8 cellular contexts compared by ENCODE assay signal in genomic region chr5:132867046-132867451, GRCh38. TPM values are rescaled to one million over a fixed set of nuclear protein-coding genes. Genes with fewer than 3 reads are reported as not detected.
DNase-seq lines count a peak whose midpoint lies in the region; ATAC-seq and TF ChIP-seq lines count a peak whose summit lies in the region.

No MANE protein-coding gene starts in this region.

- no peaks in the 10 kb centered on the region for H4K20me1 ChIP-seq in OCI-LY3 (ENCODE audit: insufficient read depth, low read length)

- no peaks in the 10 kb centered on the region for H3K9me3 ChIP-seq in OCI-LY3 (ENCODE audit: insufficient read depth, low read length)

- peaks cover 14% of the 10 kb centered on the region for H3K36me3 Mint-ChIP-seq in activated T-cell treated with anti-CD3 and anti-CD28 coated beads, Interleukin-2, amount 50 U/mL, for 4 hours (ENCODE audit: insufficient read depth)
- H3K36me3 Mint-ChIP-seq in progenitor cell of endocrine pancreas (ENCODE audit: insufficient read depth) = peaks cover 11% of the 10 kb centered on the region

- peak overlapping the region; percentile 100 for H3K27ac Mint-ChIP-seq in progenitor cell of endocrine pancreas

- 0 out of 2 replicates have a peak overlapping the region, but pooled peaks have one; percentile 45 for H2AFZ ChIP-seq in OCI-LY3 (ENCODE audit: low read depth, low read length)

- H3K9me3 Mint-ChIP-seq in activated T-cell treated with anti-CD3 and anti-CD28 coated beads, Interleukin-2, amount 50 U/mL, for 4 hours = no peaks in the 10 kb centered on the region
- H3K9me3 Mint-ChIP-seq in progenitor cell of endocrine pancreas (ENCODE audit: low read depth) = no peaks in the 10 kb centered on the region

- peaks cover 8% of the 10 kb centered on the region for H3K36me3 ChIP-seq in OCI-LY3 (replicated peaks; ENCODE audit: low read depth, low read length)

- no peaks in the 10 kb centered on the region for H3K27me3 Mint-ChIP-seq in activated T-cell treated with anti-CD3 and anti-CD28 coated beads, Interleukin-2, amount 50 U/mL, for 4 hours (ENCODE audit: low read depth)
- H3K27me3 Mint-ChIP-seq in progenitor cell of endocrine pancreas = no peaks in the 10 kb centered on the region

- peak in 1 of 2 donors; percentile 42 for ATAC-seq in activated T-cell treated with anti-CD3 and anti-CD28 coated beads, Interleukin-2, amount 50 U/mL, for 4 hours
- no peak for ATAC-seq in HG03139 (IDR thresholded peaks at IDR 0.05; ENCODE audit: unreplicated experiment)

- peak overlapping the region; percentile 98 for H3K4me3 Mint-ChIP-seq in activated T-cell treated with anti-CD3 and anti-CD28 coated beads, Interleukin-2, amount 50 U/mL, for 4 hours
- peak overlapping the region; percentile 96 for H3K4me3 Mint-ChIP-seq in progenitor cell of endocrine pancreas (ENCODE audit: low read depth)

- peaks cover 21% of the 10 kb centered on the region for H3K4me1 Mint-ChIP-seq in activated T-cell treated with anti-CD3 and anti-CD28 coated beads, Interleukin-2, amount 50 U/mL, for 4 hours (ENCODE audit: low read depth)
- peaks cover 20% of the 10 kb centered on the region for H3K4me1 Mint-ChIP-seq in progenitor cell of endocrine pancreas (ENCODE audit: low read depth)

- peak overlapping the region; percentile 86 for H3K9ac ChIP-seq in OCI-LY3 (ENCODE audit: low read length)

- H3K4me3 ChIP-seq in OCI-LY3 (ENCODE audit: low read length) = peak overlapping the region; percentile 99

- peak overlapping the region; percentile 29; the same call in 1 of the 2 replicates for H3K27ac ChIP-seq in OCI-LY3 (ENCODE audit: low read length)
- peak overlapping the region; percentile 72 for H3K27ac ChIP-seq in epithelial cell of prostate

- peaks cover 20% of the 10 kb centered on the region for H3K79me2 ChIP-seq in OCI-LY3 (ENCODE audit: low read length)

- peaks cover 14% of the 10 kb centered on the region for H3K4me1 ChIP-seq in OCI-LY3 (ENCODE audit: low read length)

- no peak for TF ChIP-seq CTCF in OCI-LY3 (IDR thresholded peaks at IDR 0.05; ENCODE audit: low read depth, low read length)
- TF ChIP-seq CTCF in progenitor cell of endocrine pancreas (IDR thresholded peaks at IDR 0.05; ENCODE audit: unreplicated experiment) = no peak

- DNase-seq in activated T-cell treated with anti-CD3 and anti-CD28 coated beads, Interleukin-2, amount 50 U/mL, for 4 hours = no peak
- DNase-seq in activated T-cell treated with anti-CD3 and anti-CD28 coated beads, Interleukin-2, amount 50 U/mL, for 48 hours = no peak
- DNase-seq in epithelial cell of prostate (ENCODE audit: low read depth, low spot score) = no peak
- no peak for DNase-seq in progenitor cell of endocrine pancreas (ENCODE audit: low spot score, unreplicated experiment)
- DNase-seq in MV-4-11 (lab: John Stamatoyannopoulos, UW) = no peak
- DNase-seq in NCI-H128 (lab: John Stamatoyannopoulos, UW; ENCODE audit: unreplicated experiment) = no peak

- H3K4me2 ChIP-seq in OCI-LY3 (ENCODE audit: low read length) = peak overlapping the region; percentile 98

- no peaks in the 10 kb centered on the region for H3K27me3 ChIP-seq in OCI-LY3 (ENCODE audit: low read depth, low read length)

RNA-seq across cellular contexts. Expression of gene UQCRQ, which starts 0.6 kb away (rescaled TPM):
- 100 to 1,000 TPM; 475 to 549 (median 490) TPM for total RNA-seq in activated T-cell treated with anti-CD3 and anti-CD28 coated beads, Interleukin-2, amount 50 U/mL, for 4 hours
- 230 and 275 TPM in 2 replicates for total RNA-seq in progenitor cell of endocrine pancreas

RNA-seq across cellular contexts. Expression of gene GDF9, which starts 0.8 kb away (rescaled TPM):
- total RNA-seq in activated T-cell treated with anti-CD3 and anti-CD28 coated beads, Interleukin-2, amount 50 U/mL, for 4 hours = under 1 TPM; 0.27 to 0.89 (median 0.32) TPM
- 0.51 and 0.55 TPM in 2 replicates for total RNA-seq in progenitor cell of endocrine pancreas

RNA-seq across cellular contexts. Expression of gene LEAP2, which starts 6.4 kb away (rescaled TPM):
- total RNA-seq in activated T-cell treated with anti-CD3 and anti-CD28 coated beads, Interleukin-2, amount 50 U/mL, for 4 hours = 1 to 10 TPM; 1.9 to 2.1 (median 1.9) TPM
- 1.7 and 2.0 TPM in 2 replicates for total RNA-seq in progenitor cell of endocrine pancreas

RNA-seq across cellular contexts. Expression of gene SHROOM1, which starts 36.6 kb away (rescaled TPM):
- 1 to 10 TPM in 1 of 3 donors, under 1 TPM in 2; 0.79 to 1.4 (median 0.83) TPM for total RNA-seq in activated T-cell treated with anti-CD3 and anti-CD28 coated beads, Interleukin-2, amount 50 U/mL, for 4 hours
- 10.0 and 12.6 TPM in 2 replicates for total RNA-seq in progenitor cell of endocrine pancreas

RNA-seq across cellular contexts. Expression of gene SOWAHA, which starts 53.9 kb away (rescaled TPM):
- total RNA-seq in activated T-cell treated with anti-CD3 and anti-CD28 coated beads, Interleukin-2, amount 50 U/mL, for 4 hours = under 1 TPM in 1 of 3 donors, not detected in 2; 0.05 TPM
- total RNA-seq in progenitor cell of endocrine pancreas = 0.98 and 1.3 TPM in 2 replicates
